ENCODE assay signal across 10 cellular contexts in the genomic region with DNA sequence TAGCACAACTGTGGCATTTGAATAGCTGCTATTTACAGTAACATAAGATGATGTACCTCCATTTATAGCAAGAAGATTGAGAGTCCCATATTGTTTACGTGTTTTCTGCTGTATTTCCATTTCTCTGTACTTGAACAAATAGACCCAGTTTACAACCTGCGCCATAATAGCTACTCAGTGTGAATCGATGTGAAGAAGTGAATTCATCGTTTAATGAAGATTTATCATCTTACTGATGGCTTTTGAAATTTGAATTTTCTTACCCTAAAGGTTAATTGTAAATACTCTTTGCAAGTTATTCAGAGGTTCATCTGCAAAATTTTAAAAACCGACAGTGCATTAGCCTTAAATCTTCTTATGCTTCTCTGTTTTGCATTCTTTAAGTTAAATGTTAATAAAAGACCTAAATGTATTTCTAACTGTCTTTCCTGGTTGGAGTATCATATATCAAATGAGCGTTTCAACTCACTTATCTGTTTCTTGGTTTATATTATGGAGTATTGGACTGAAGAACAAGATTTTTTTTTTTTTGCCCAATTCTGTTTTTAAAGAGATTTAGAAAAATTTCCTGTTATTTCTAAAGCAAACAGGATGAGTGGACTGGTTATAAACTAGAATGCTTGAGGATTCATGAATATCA. TPM values are rescaled to one million over a fixed set of nuclear protein-coding genes. Genes with fewer than 3 reads are reported as not detected.
DNase-seq lines count a peak whose midpoint lies in the region; ATAC-seq, FAIRE-seq and TF ChIP-seq lines count a peak whose summit lies in the region.
"Had no signal": no experiment of that assay in that cellular context is flagged by ENCODE, and none has a peak within 500 bp of the region (broad histone marks: within the 10 kb centered on the region; RNA-seq: fewer than 3 reads in every experiment).

No MANE protein-coding gene starts in this region.

- H3K36me3 Mint-ChIP-seq in activated CD8-positive, alpha-beta T cell treated with anti-CD3 and anti-CD28 coated beads, Interleukin-2, amount 10 ng/mL, durations not matched to agents 7 days and 5 days (ENCODE audit: low read depth), result peaks cover 11% of the 10 kb centered on the region

- peaks cover 59% of the 10 kb centered on the region for H3K4me1 Mint-ChIP-seq in activated CD8-positive, alpha-beta T cell treated with anti-CD3 and anti-CD28 coated beads, Interleukin-2, amount 10 ng/mL, durations not matched to agents 7 days and 5 days (ENCODE audit: low read depth)

- TF ChIP-seq CTCF in heart left ventricle (IDR thresholded peaks at IDR 0.05) (no peak), HepG2 (CRISPR knock-in tag; IDR thresholded peaks at IDR 0.05) (no peak), upper lobe of right lung (IDR thresholded peaks at IDR 0.05) (no peak)

- H3K27me3 Mint-ChIP-seq in activated CD8-positive, alpha-beta T cell treated with anti-CD3 and anti-CD28 coated beads, Interleukin-2, amount 10 ng/mL, durations not matched to agents 7 days and 5 days (ENCODE audit: low read depth), result no peaks in the 10 kb centered on the region

- peaks cover 62% of the 10 kb centered on the region for H3K79me2 ChIP-seq in HepG2 (ENCODE audit: insufficient read depth, low read length)

- intact Hi-C loops in heart left ventricle (cut with DNase I) (loop anchor here in 5 of 10 donors (5.0 to 10.0 kb wide), 5 partner anchors 34 to 362 kb away; a partner anchor contains a TSS), Right ventricle myocardium superior (cut with DNase I) (loop anchor here (10.0 kb wide), 1 partner anchor 52 kb away; no protein-coding TSS in a partner anchor), HepG2 (cut with micrococcal nuclease; ENCODE audit: unreplicated experiment) (no loop called here), upper lobe of right lung (cut with DNase I) (no loop called here)

- no peaks in the 10 kb centered on the region for H3K9me3 ChIP-seq in heart left ventricle
- H3K9me3 ChIP-seq in HepG2 (ENCODE audit: low read length), result no peaks in the 10 kb centered on the region
- H3K9me3 ChIP-seq in upper lobe of right lung, result no peaks in the 10 kb centered on the region

- in situ Hi-C loops in HepG2 (cut with HindIII; ENCODE audit: extremely low pct_ligation_motif_present, low pct_unique_long_range_greater_than_20kb), result no loop called here

- H3K4me3 ChIP-seq in heart left ventricle (peak overlapping the region in 8 of 12 donors; percentile 82 to 99 (median 90)), HepG2 (replicated peaks in 1 of 3; ENCODE audit: insufficient read depth in 1 of 3, low read depth in 2 of 3, low read length in 3 of 3) (peak overlapping the region in 2 of 3 experiments; percentile 85 to 90; a peak in 2 of 6 replicates), upper lobe of right lung (peak overlapping the region; percentile 86)

- H3K27me3 ChIP-seq in heart left ventricle (no peaks in the 10 kb centered on the region), HepG2 (ENCODE audit: control insufficient read depth in 1 of 2, insufficient read depth in 2 of 2, low read length in 2 of 2) (no peaks in the 10 kb centered on the region; a peak in 1 of 5 replicates), upper lobe of right lung (no peaks in the 10 kb centered on the region)

- peaks cover 19% of the 10 kb centered on the region for H4K20me1 ChIP-seq in HepG2 (ENCODE audit: insufficient read depth, low read length)

- peak overlapping the region; percentile 87 for H3K4me2 ChIP-seq in HepG2 (ENCODE audit: low read depth, low read length)

- H3K27ac ChIP-seq in heart left ventricle (peak overlapping the region in 6 of 12 donors; percentile 8 to 61 (median 28)), HepG2 (ENCODE audit: extremely low read length, insufficient read depth, low read length) (no peak overlapping the region), upper lobe of right lung (no peak overlapping the region)

- POLR2A ChIA-PET in activated CD8-positive, alpha-beta T cell treated with anti-CD3 and anti-CD28 coated beads, Interleukin-2, amount 10 ng/mL, durations not matched to agents 7 days and 5 days (lab: Charles Lee), result interaction anchor here (1.1 kb wide), 1 partner anchor 39 kb away, joined by 3 read pairs; no protein-coding TSS in a partner anchor
- POLR2A ChIA-PET in HepG2 (lab: Yijun Ruan, JAX), result no interaction called here

- CTCF ChIA-PET in activated CD8-positive, alpha-beta T cell treated with anti-CD3 and anti-CD28 coated beads, Interleukin-2, amount 10 ng/mL, durations not matched to agents 7 days and 5 days (lab: Charles Lee), result interaction anchor here (0.6 to 2.0 kb wide), 2 partner anchors 55 to 111 kb away, joined by 3 to 10 read pairs; no protein-coding TSS in a partner anchor
- CTCF ChIA-PET in HepG2 (lab: Yijun Ruan, JAX; ENCODE audit: low intra/inter-chr PET ratio, low total read pairs), result interaction anchor here (0.6 kb wide), 1 partner anchor 180 kb away, joined by 3 read pairs; no protein-coding TSS in a partner anchor

- DNase-seq in heart left ventricle, result no peak
- DNase-seq in Right ventricle myocardium superior, result no peak
- no peak for DNase-seq in activated CD8-positive, alpha-beta T cell treated with anti-CD3 and anti-CD28 coated beads, Interleukin-2, amount 10 ng/mL, durations not matched to agents 7 days and 5 days
- DNase-seq in HepG2 (ENCODE audit: low spot score), result no peak
- DNase-seq in upper lobe of right lung, result no peak
- no peak for DNase-seq in NCI-H82 treated with DMSO at 0.1 percent for 48 hours (lab: John Stamatoyannopoulos, UW; ENCODE audit: unreplicated experiment)
- DNase-seq in central memory CD4-positive, alpha-beta T cell, result no peak
- DNase-seq: activated CD8-positive, alpha-beta memory T cell treated with anti-CD3 and anti-CD28 coated beads, Interleukin-2, amount 50 U/mL, for 4 hours had no signal

- WGBS in heart left ventricle, 4 donors, result 70 to 74% (median 72%) methylated on average over 6 of the region's 6 CpGs
- WGBS in HepG2 (ENCODE audit: low lambda C conversion rate), result 90% methylated on average over 6 of the region's 6 CpGs

- H3K36me3 ChIP-seq in heart left ventricle (peaks cover 0 to 9% (median 0%) of the 10 kb centered on the region in 9 donors), HepG2 (replicated peaks in 1 of 2; ENCODE audit: control insufficient read depth in 1 of 2, insufficient read depth in 2 of 2, low read length in 2 of 2) (peaks cover 0 to 6% of the 10 kb centered on the region in 2 experiments; a peak in 1 of 5 replicates), upper lobe of right lung (no peaks in the 10 kb centered on the region)

- peaks cover 3 to 61% (median 52%) of the 10 kb centered on the region in 12 donors for H3K4me1 ChIP-seq in heart left ventricle
- peaks cover 56% of the 10 kb centered on the region for H3K4me1 ChIP-seq in HepG2 (ENCODE audit: insufficient read depth, low read length)
- H3K4me1 ChIP-seq in upper lobe of right lung, result peaks cover 45% of the 10 kb centered on the region

- no peak for TF ChIP-seq POLR2A in heart left ventricle (IDR thresholded peaks at IDR 0.05)
- TF ChIP-seq POLR2A in HepG2 (IDR thresholded peaks at IDR 0.05; ENCODE audit: insufficient read depth in 1 of 2, low read depth in 2 of 2, low read length in 2 of 2), result no peak

- ATAC-seq in heart left ventricle, result no peak
- no peak for ATAC-seq in Right ventricle myocardium superior (ENCODE audit: poor library complexity)
- ATAC-seq in activated CD8-positive, alpha-beta T cell treated with anti-CD3 and anti-CD28 coated beads, Interleukin-2, amount 10 ng/mL, durations not matched to agents 7 days and 5 days, result no peak
- no peak for ATAC-seq in HepG2
- no peak for ATAC-seq in upper lobe of right lung
- ATAC-seq in HG03280 (IDR thresholded peaks at IDR 0.05; ENCODE audit: unreplicated experiment), result no peak

- no peak for FAIRE-seq in HepG2 (lab: Jason Lieb, UNC)
- FAIRE-seq: H1 had no signal

- no peaks in the 10 kb centered on the region for H3K9me3 Mint-ChIP-seq in activated CD8-positive, alpha-beta T cell treated with anti-CD3 and anti-CD28 coated beads, Interleukin-2, amount 10 ng/mL, durations not matched to agents 7 days and 5 days (ENCODE audit: insufficient read depth)

- H2AFZ ChIP-seq in HepG2 (ENCODE audit: low read length), result no peak overlapping the region

- no peak for TF ChIP-seq EP300 in HepG2 (IDR thresholded peaks at IDR 0.05; ENCODE audit: low read depth in 2 of 2, low read length in 2 of 2)
- TF ChIP-seq EP300 in HepG2 (CRISPR knock-in tag; IDR thresholded peaks at IDR 0.05; ENCODE audit: borderline replicate concordance), result no peak

- BruUV-seq in HepG2 (replicated peaks; lab: Mats Ljungman, UMichigan), result no TSS peak

- no peak overlapping the region for H3K27ac Mint-ChIP-seq in activated CD8-positive, alpha-beta T cell treated with anti-CD3 and anti-CD28 coated beads, Interleukin-2, amount 10 ng/mL, durations not matched to agents 7 days and 5 days

- no peak for TF ChIP-seq RAD21 in HepG2 (CRISPR knock-in tag; IDR thresholded peaks at IDR 0.05)

- H3K9ac ChIP-seq in HepG2 (ENCODE audit: insufficient read depth, low read depth, low read length), result no peak overlapping the region

- H3K4me3 Mint-ChIP-seq in activated CD8-positive, alpha-beta T cell treated with anti-CD3 and anti-CD28 coated beads, Interleukin-2, amount 10 ng/mL, durations not matched to agents 7 days and 5 days, result peak overlapping the region; percentile 9

RNA-seq across cellular contexts. Expression of a gene that starts 2.2 kb away (rescaled TPM):
- total RNA-seq in heart left ventricle, result 10 to 100 TPM; 11.2 to 21.0 (median 14.6) TPM
- 10 to 100 TPM in 1 of 2 donors, 1 to 10 TPM in 1; 5.8 to 11.8 TPM for polyA plus RNA-seq in heart left ventricle
- 14.8 TPM for total RNA-seq in Right ventricle myocardium superior
- total RNA-seq in activated CD8-positive, alpha-beta T cell treated with anti-CD3 and anti-CD28 coated beads, Interleukin-2, amount 10 ng/mL, durations not matched to agents 7 days and 5 days, result 10 to 100 TPM; 16.4 to 17.2 TPM
- total RNA-seq in HepG2 (2016; rRNA removed; fragmentation: Illumina TruSeq; extraction: Trizol), result 9.2 and 17.0 TPM in 2 replicates
- 2.6 and 3.3 TPM in 2 replicates for total RNA-seq in HepG2 (2016; cell fraction: cytosol; rRNA removed; fragmentation: Illumina TruSeq; extraction: Trizol; ENCODE audit: low read depth)
- total RNA-seq in HepG2 (2016; cell fraction: insoluble cytoplasmic fraction; rRNA removed; fragmentation: Illumina TruSeq; extraction: Trizol), result 9.2 and 18.3 TPM in 2 replicates
- 6.1 and 7.5 TPM in 2 replicates for total RNA-seq in HepG2 (2016; cell fraction: membrane; rRNA removed; fragmentation: Illumina TruSeq; extraction: Trizol)
- total RNA-seq in HepG2 (2016; cell fraction: nucleus; rRNA removed; fragmentation: Illumina TruSeq; extraction: Trizol), result 15.7 and 18.2 TPM in 2 replicates
- polyA plus RNA-seq in HepG2 (2011; rRNA removed), result 9.7 TPM in 2 replicates
- 5.9 and 8.6 TPM in 2 replicates for polyA plus RNA-seq in HepG2 (2011; cell fraction: cytosol; rRNA removed)
- polyA plus RNA-seq in HepG2 (2011; cell fraction: nucleus; rRNA removed), result 4.1 and 4.6 TPM in 2 replicates
- 16.4 and 19.7 TPM in 2 replicates for polyA plus RNA-seq in HepG2 (2012)
- polyA plus RNA-seq in HepG2 (2016; cell fraction: cytosol; fragmentation: Illumina TruSeq; extraction: Trizol; ENCODE audit: low read depth), result 1.4 and 1.9 TPM in 2 replicates
- 9.8 and 10.1 TPM in 2 replicates for polyA plus RNA-seq in HepG2 (2016; cell fraction: insoluble cytoplasmic fraction; fragmentation: Illumina TruSeq; extraction: Trizol; ENCODE audit: low read depth)
- polyA plus RNA-seq in HepG2 (2016; cell fraction: membrane; fragmentation: Illumina TruSeq; extraction: Trizol; ENCODE audit: low read depth), result 3.6 and 4.1 TPM in 2 replicates
- 22.2 and 24.5 TPM in 2 replicates for polyA plus RNA-seq in HepG2 (2016; cell fraction: nucleus; fragmentation: Illumina TruSeq; extraction: Trizol; ENCODE audit: insufficient read depth, low read depth)
- polyA minus RNA-seq in HepG2 (2011; rRNA and poly(A)+ RNA removed; ENCODE audit: low replicate concordance), result 4.5 and 4.7 TPM in 2 replicates
- polyA minus RNA-seq in HepG2 (2011; cell fraction: cytosol; rRNA and poly(A)+ RNA removed), result 9.5 and 9.6 TPM in 2 replicates
- 7.5 and 9.8 TPM in 2 replicates for polyA minus RNA-seq in HepG2 (2011; cell fraction: nucleus; rRNA and poly(A)+ RNA removed)
- total RNA-seq in upper lobe of right lung, result 20.2 TPM

RNA-seq across cellular contexts. Expression of a gene that starts 12.2 kb away (rescaled TPM):
- total RNA-seq in heart left ventricle (1 to 10 TPM in 2 of 9 donors, under 1 TPM in 6, not detected in 1; 0.28 to 2.0 (median 0.69) TPM), Right ventricle myocardium superior (1.0 TPM), HepG2 (2016; rRNA removed; fragmentation: Illumina TruSeq; extraction: Trizol) (not detected in 2 replicates), upper lobe of right lung (0.58 TPM)
- polyA plus RNA-seq in heart left ventricle (1 to 10 TPM in 1 of 2 donors, under 1 TPM in 1; 0.24 to 1.4 TPM), HepG2 (2011; rRNA removed) (0.30 and 0.46 TPM in 2 replicates)
- total RNA-seq in activated CD8-positive, alpha-beta T cell treated with anti-CD3 and anti-CD28 coated beads, Interleukin-2, amount 10 ng/mL, durations not matched to agents 7 days and 5 days, result under 1 TPM in 1 of 2 experiments, not detected in 1; 0.13 TPM
- not detected in 2 replicates for total RNA-seq in HepG2 (2016; cell fraction: cytosol; rRNA removed; fragmentation: Illumina TruSeq; extraction: Trizol; ENCODE audit: low read depth)
- total RNA-seq in HepG2 (2016; cell fraction: insoluble cytoplasmic fraction; rRNA removed; fragmentation: Illumina TruSeq; extraction: Trizol), result 0.09 TPM in 1 of 2 replicates, not detected in the other
- total RNA-seq in HepG2 (2016; cell fraction: membrane; rRNA removed; fragmentation: Illumina TruSeq; extraction: Trizol), result 0.14 TPM in 1 of 2 replicates, not detected in the other
- total RNA-seq in HepG2 (2016; cell fraction: nucleus; rRNA removed; fragmentation: Illumina TruSeq; extraction: Trizol), result not detected in 2 replicates
- 0.40 and 0.70 TPM in 2 replicates for polyA plus RNA-seq in HepG2 (2011; cell fraction: cytosol; rRNA removed)
- polyA plus RNA-seq in HepG2 (2011; cell fraction: nucleus; rRNA removed), result 0.24 and 0.35 TPM in 2 replicates
- 0.90 TPM in 1 of 2 replicates, not detected in the other for polyA plus RNA-seq in HepG2 (2012)
- not detected in 2 replicates for polyA plus RNA-seq in HepG2 (2016; cell fraction: cytosol; fragmentation: Illumina TruSeq; extraction: Trizol; ENCODE audit: low read depth)
- polyA plus RNA-seq in HepG2 (2016; cell fraction: insoluble cytoplasmic fraction; fragmentation: Illumina TruSeq; extraction: Trizol; ENCODE audit: low read depth), result not detected in 2 replicates
- 0.14 TPM in 1 of 2 replicates, not detected in the other for polyA plus RNA-seq in HepG2 (2016; cell fraction: membrane; fragmentation: Illumina TruSeq; extraction: Trizol; ENCODE audit: low read depth)
- not detected in 2 replicates for polyA plus RNA-seq in HepG2 (2016; cell fraction: nucleus; fragmentation: Illumina TruSeq; extraction: Trizol; ENCODE audit: insufficient read depth, low read depth)
- 0.10 and 0.40 TPM in 2 replicates for polyA minus RNA-seq in HepG2 (2011; rRNA and poly(A)+ RNA removed; ENCODE audit: low replicate concordance)
- polyA minus RNA-seq in HepG2 (2011; cell fraction: cytosol; rRNA and poly(A)+ RNA removed), result not detected in 2 replicates
- polyA minus RNA-seq in HepG2 (2011; cell fraction: nucleus; rRNA and poly(A)+ RNA removed), result not detected in 2 replicates
